Comparison of ENCODE assay signal across 1 cellular context in genomic region chr1:42938596-42939184, GRCh38.
TF ChIP-seq lines count a peak whose summit lies in the region.

No MANE protein-coding gene starts in this region.

TF ChIP-seq in K562, 482 proteins besides CTCF, POLR2A, EP300 and RAD21 (continued from another document):
- TF ChIP-seq, protein P1, sequence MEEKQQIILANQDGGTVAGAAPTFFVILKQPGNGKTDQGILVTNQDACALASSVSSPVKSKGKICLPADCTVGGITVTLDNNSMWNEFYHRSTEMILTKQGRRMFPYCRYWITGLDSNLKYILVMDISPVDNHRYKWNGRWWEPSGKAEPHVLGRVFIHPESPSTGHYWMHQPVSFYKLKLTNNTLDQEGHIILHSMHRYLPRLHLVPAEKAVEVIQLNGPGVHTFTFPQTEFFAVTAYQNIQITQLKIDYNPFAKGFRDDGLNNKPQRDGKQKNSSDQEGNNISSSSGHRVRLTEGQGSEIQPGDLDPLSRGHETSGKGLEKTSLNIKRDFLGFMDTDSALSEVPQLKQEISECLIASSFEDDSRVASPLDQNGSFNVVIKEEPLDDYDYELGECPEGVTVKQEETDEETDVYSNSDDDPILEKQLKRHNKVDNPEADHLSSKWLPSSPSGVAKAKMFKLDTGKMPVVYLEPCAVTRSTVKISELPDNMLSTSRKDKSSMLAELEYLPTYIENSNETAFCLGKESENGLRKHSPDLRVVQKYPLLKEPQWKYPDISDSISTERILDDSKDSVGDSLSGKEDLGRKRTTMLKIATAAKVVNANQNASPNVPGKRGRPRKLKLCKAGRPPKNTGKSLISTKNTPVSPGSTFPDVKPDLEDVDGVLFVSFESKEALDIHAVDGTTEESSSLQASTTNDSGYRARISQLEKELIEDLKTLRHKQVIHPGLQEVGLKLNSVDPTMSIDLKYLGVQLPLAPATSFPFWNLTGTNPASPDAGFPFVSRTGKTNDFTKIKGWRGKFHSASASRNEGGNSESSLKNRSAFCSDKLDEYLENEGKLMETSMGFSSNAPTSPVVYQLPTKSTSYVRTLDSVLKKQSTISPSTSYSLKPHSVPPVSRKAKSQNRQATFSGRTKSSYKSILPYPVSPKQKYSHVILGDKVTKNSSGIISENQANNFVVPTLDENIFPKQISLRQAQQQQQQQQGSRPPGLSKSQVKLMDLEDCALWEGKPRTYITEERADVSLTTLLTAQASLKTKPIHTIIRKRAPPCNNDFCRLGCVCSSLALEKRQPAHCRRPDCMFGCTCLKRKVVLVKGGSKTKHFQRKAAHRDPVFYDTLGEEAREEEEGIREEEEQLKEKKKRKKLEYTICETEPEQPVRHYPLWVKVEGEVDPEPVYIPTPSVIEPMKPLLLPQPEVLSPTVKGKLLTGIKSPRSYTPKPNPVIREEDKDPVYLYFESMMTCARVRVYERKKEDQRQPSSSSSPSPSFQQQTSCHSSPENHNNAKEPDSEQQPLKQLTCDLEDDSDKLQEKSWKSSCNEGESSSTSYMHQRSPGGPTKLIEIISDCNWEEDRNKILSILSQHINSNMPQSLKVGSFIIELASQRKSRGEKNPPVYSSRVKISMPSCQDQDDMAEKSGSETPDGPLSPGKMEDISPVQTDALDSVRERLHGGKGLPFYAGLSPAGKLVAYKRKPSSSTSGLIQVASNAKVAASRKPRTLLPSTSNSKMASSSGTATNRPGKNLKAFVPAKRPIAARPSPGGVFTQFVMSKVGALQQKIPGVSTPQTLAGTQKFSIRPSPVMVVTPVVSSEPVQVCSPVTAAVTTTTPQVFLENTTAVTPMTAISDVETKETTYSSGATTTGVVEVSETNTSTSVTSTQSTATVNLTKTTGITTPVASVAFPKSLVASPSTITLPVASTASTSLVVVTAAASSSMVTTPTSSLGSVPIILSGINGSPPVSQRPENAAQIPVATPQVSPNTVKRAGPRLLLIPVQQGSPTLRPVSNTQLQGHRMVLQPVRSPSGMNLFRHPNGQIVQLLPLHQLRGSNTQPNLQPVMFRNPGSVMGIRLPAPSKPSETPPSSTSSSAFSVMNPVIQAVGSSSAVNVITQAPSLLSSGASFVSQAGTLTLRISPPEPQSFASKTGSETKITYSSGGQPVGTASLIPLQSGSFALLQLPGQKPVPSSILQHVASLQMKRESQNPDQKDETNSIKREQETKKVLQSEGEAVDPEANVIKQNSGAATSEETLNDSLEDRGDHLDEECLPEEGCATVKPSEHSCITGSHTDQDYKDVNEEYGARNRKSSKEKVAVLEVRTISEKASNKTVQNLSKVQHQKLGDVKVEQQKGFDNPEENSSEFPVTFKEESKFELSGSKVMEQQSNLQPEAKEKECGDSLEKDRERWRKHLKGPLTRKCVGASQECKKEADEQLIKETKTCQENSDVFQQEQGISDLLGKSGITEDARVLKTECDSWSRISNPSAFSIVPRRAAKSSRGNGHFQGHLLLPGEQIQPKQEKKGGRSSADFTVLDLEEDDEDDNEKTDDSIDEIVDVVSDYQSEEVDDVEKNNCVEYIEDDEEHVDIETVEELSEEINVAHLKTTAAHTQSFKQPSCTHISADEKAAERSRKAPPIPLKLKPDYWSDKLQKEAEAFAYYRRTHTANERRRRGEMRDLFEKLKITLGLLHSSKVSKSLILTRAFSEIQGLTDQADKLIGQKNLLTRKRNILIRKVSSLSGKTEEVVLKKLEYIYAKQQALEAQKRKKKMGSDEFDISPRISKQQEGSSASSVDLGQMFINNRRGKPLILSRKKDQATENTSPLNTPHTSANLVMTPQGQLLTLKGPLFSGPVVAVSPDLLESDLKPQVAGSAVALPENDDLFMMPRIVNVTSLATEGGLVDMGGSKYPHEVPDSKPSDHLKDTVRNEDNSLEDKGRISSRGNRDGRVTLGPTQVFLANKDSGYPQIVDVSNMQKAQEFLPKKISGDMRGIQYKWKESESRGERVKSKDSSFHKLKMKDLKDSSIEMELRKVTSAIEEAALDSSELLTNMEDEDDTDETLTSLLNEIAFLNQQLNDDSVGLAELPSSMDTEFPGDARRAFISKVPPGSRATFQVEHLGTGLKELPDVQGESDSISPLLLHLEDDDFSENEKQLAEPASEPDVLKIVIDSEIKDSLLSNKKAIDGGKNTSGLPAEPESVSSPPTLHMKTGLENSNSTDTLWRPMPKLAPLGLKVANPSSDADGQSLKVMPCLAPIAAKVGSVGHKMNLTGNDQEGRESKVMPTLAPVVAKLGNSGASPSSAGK (IDR thresholded peaks at IDR 0.05): peak; percentile 14; the same call in 1 of the 2 replicates
- TF ChIP-seq RREB1 (CRISPR knock-in tag; IDR thresholded peaks at IDR 0.05) (no peak), WHSC1 (IDR thresholded peaks at IDR 0.05; ENCODE audit: low read length) (peak; percentile 4), SMAD4 (CRISPR knock-in tag; conservative IDR thresholded peaks at IDR 0.05) (no peak), BRCA1 (IDR thresholded peaks at IDR 0.05) (no peak), BRCA1 (CRISPR knock-in tag; IDR thresholded peaks at IDR 0.05) (no peak)
- TF ChIP-seq, protein P2, sequence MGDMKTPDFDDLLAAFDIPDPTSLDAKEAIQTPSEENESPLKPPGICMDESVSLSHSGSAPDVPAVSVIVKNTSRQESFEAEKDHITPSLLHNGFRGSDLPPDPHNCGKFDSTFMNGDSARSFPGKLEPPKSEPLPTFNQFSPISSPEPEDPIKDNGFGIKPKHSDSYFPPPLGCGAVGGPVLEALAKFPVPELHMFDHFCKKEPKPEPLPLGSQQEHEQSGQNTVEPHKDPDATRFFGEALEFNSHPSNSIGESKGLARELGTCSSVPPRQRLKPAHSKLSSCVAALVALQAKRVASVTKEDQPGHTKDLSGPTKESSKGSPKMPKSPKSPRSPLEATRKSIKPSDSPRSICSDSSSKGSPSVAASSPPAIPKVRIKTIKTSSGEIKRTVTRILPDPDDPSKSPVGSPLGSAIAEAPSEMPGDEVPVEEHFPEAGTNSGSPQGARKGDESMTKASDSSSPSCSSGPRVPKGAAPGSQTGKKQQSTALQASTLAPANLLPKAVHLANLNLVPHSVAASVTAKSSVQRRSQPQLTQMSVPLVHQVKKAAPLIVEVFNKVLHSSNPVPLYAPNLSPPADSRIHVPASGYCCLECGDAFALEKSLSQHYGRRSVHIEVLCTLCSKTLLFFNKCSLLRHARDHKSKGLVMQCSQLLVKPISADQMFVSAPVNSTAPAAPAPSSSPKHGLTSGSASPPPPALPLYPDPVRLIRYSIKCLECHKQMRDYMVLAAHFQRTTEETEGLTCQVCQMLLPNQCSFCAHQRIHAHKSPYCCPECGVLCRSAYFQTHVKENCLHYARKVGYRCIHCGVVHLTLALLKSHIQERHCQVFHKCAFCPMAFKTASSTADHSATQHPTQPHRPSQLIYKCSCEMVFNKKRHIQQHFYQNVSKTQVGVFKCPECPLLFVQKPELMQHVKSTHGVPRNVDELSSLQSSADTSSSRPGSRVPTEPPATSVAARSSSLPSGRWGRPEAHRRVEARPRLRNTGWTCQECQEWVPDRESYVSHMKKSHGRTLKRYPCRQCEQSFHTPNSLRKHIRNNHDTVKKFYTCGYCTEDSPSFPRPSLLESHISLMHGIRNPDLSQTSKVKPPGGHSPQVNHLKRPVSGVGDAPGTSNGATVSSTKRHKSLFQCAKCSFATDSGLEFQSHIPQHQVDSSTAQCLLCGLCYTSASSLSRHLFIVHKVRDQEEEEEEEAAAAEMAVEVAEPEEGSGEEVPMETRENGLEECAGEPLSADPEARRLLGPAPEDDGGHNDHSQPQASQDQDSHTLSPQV (IDR thresholded peaks at IDR 0.05): peak; percentile 46; the same call in 1 of the 2 replicates
